28 cellular contexts compared by ENCODE assay signal in the genomic region with DNA sequence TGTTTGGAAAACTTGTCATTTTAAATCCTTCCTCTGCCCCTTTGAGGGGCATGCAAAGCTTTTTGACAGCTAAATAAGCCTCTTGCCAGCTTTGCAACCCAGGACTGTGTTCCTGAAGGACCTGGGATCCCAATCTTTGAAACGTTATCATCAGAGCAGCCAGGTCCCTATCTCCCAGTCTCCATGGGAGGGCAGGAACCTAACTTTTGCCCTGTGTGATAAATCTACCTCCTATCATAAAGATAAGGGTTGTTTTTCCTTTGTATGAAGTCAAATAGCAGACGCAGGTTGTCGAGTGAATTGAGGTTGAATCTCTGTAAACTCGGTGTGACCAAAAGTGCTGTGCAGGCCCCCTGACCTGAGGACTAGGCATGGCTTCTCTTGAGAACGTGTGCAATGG.
"Had no signal": no experiment of that assay in that cellular context is flagged by ENCODE, and none has a peak within 500 bp of the region (broad histone marks: within the 10 kb centered on the region; RNA-seq: fewer than 3 reads in every experiment).

No MANE protein-coding gene starts in this region.

- H3K9me3 ChIP-seq: ascending aorta, Peyer's patch, SJSA1, SK-N-SH had no signal

- H3K9me2 ChIP-seq: SK-N-SH had no signal

- H3K4me1 ChIP-seq: ascending aorta, SJSA1 had no signal

- H3K4me2 ChIP-seq: SK-N-SH had no signal

- H3K27ac ChIP-seq: ascending aorta, cardiac muscle cell, SJSA1 had no signal

- FAIRE-seq: TTC549 had no signal

- H3K27me3 ChIP-seq: ascending aorta, cardiac muscle cell, Peyer's patch had no signal

- ATAC-seq: activated CD8-positive, alpha-beta T cell treated with anti-CD3 and anti-CD28 coated beads, Interleukin-2, amount 10 ng/mL, durations not matched to agents 7 days and 5 days; PC-3 had no signal

- H3K9ac ChIP-seq: SK-N-SH had no signal

- DNase-seq: activated CD4-positive, alpha-beta T cell treated with anti-CD3 and anti-CD28 coated beads, Interleukin-2, amount 10 ng/mL, durations not matched to agents 7 days and 5 days; activated CD4-positive, alpha-beta T cell treated with anti-CD3 and anti-CD28 coated beads, Interleukin-2, amount 50 U/mL, for 48 hours; activated CD8-positive, alpha-beta T cell treated with anti-CD3 and anti-CD28 coated beads, Interleukin-2, amount 10 ng/mL, durations not matched to agents 7 days and 5 days; activated gamma-delta T cell; activated naive CD4-positive, alpha-beta T cell treated with Interleukin-2 at 50 U/mL for 16 hours; activated naive CD8-positive, alpha-beta T cell treated with anti-CD3 and anti-CD28 coated beads, Interleukin-2, amount 10 ng/mL, durations not matched to agents 7 days and 5 days; activated T-cell treated with anti-CD3 and anti-CD28 coated beads, Interleukin-2, amount 50 U/mL, for 24 hours; amygdala; Karpas-422; NCI-H1105; NCI-H1417 treated with DMSO at 0.1 percent for 48 hours; NCI-H187 treated with DMSO at 0.1 percent for 48 hours; NCI-H2081; NCI-H2171 treated with DMSO at 0.1 percent for 48 hours; NCI-H226; NCI-H446 treated with DMSO at 0.1 percent for 48 hours; NCI-H524; NCI-H748 treated with DMSO at 0.1 percent for 48 hours; NK-92 treated with Interleukin-12 subunit alpha and Interleukin-12 subunit beta, amount 100 ng/mL, for 24 hours; PC-3; Peyer's patch; RPMI8226; SHP77 treated with DMSO at 0.1 percent for 48 hours; SK-N-SH had no signal

- H3K36me3 ChIP-seq: ascending aorta, cardiac muscle cell, Peyer's patch, SJSA1 had no signal

- H3K4me3 ChIP-seq: ascending aorta, cardiac muscle cell, Peyer's patch, SJSA1 had no signal
